Comparison of ENCODE assay signal across 8 cellular contexts in the genomic region with DNA sequence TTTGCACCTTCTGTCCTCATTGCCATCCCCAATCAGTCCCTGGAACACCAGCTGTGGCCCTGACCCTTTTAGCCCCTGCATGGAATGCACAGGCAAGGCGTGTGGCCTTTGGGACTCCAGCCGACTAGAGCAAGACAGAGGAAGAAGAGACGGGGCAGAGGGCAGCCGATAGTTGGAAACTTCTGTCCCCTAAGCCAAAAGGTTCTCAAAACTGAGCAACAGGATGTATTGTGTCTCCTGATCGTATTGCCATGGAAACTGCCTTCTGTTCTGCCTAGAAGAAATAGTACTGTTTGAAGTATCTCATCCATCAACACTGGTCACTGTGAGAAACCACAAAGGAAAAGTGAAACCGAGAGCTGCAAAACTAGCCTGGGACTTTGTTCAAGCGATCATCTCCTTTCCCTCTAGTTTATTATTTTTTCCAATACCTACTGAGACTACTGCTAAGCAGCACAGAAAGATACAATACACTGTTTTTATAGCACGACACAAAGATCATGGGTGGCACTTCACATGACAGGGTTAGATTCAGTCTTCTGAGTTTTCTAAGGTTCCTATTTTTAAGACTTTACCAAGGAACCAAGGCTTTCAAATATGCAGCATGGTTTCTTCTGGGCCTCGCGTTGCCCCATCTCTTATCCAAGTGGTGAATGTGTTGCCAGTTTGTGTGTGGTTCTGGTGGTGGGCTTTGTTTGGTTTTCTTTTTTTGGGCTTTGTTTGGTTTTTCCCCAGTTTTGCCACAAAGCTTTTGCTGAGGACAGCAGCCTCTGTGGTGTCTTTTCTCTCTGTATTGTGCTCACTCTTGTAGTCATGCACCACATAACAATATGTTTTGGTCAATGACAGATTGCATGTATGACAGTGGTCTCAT. TPM values are rescaled to one million over a fixed set of nuclear protein-coding genes. Genes with fewer than 3 reads are reported as not detected.
DNase-seq lines count a peak whose midpoint lies in the region; ATAC-seq, FAIRE-seq and TF ChIP-seq lines count a peak whose summit lies in the region.

No MANE protein-coding gene starts in this region.

- H3K9me3 ChIP-seq in MM.1S (replicated peaks; ENCODE audit: insufficient read depth, low read length) (no peaks in the 10 kb centered on the region), stomach smooth muscle (ENCODE audit: control insufficient read depth in 2 of 2, low read length in 2 of 2) (no peaks in the 10 kb centered on the region)

- ATAC-seq in GM21825 (IDR thresholded peaks at IDR 0.05; ENCODE audit: unreplicated experiment), result peak; percentile 65

- H3K27ac ChIP-seq in MM.1S (ENCODE audit: low read length) (peak overlapping the region; percentile 66), stomach smooth muscle (ENCODE audit: low read length) (peak overlapping the region; percentile 58)

- no peak for TF ChIP-seq POLR2A in GM12892 (IDR thresholded peaks at IDR 0.05; ENCODE audit: low read depth, low read length)

- TF ChIP-seq CTCF in MM.1S (IDR thresholded peaks at IDR 0.05; ENCODE audit: low read length), result no peak

- no peak overlapping the region for H2AFZ ChIP-seq in MM.1S (ENCODE audit: low read length)

- H3K4me2 ChIP-seq in MM.1S (ENCODE audit: low read depth, low read length), result peak overlapping the region; percentile 88

- no peaks in the 10 kb centered on the region for H3K9me2 ChIP-seq in MM.1S (replicated peaks; ENCODE audit: insufficient read depth, low read length)

- peaks cover 23% of the 10 kb centered on the region for H3K4me1 ChIP-seq in MM.1S (ENCODE audit: low read length)
- peaks cover 34% of the 10 kb centered on the region for H3K4me1 ChIP-seq in stomach smooth muscle (ENCODE audit: control insufficient read depth, insufficient read depth, low read length)

- DNase-seq in GM12892 (ENCODE audit: insufficient read length) (peak; percentile 29), MM.1S (peak; percentile 87), amniotic epithelial cell (ENCODE audit: low read depth) (peak; percentile 86), iris pigment epithelial cell (ENCODE audit: low read depth) (peak; percentile 94), COR-L47 (lab: John Stamatoyannopoulos, UW) (no peak), GM03348 (ENCODE audit: low spot score) (no peak)

- H3K27me3 ChIP-seq in MM.1S (replicated peaks; ENCODE audit: insufficient read depth, low read length), result no peaks in the 10 kb centered on the region
- H3K27me3 ChIP-seq in stomach smooth muscle (ENCODE audit: control insufficient read depth in 1 of 2, insufficient read depth in 2 of 2, low read length in 2 of 2), result no peaks in the 10 kb centered on the region

- peak overlapping the region; percentile 44 for H3K9ac ChIP-seq in MM.1S (ENCODE audit: low read length)
- peak overlapping the region; percentile 0 to 29 for H3K9ac ChIP-seq in stomach smooth muscle (ENCODE audit: low read length in 2 of 2)

- H3F3A ChIP-seq in MM.1S (ENCODE audit: insufficient read depth, low read length), result peaks cover 10% of the 10 kb centered on the region

- H3K4me3 ChIP-seq in MM.1S (ENCODE audit: low read length), result peak overlapping the region; percentile 22; the same call in 1 of the 2 replicates
- peak overlapping the region; percentile 52 to 66 for H3K4me3 ChIP-seq in stomach smooth muscle (ENCODE audit: low read length in 2 of 2)

- H4K20me1 ChIP-seq in MM.1S (ENCODE audit: insufficient read depth, low read length), result no peaks in the 10 kb centered on the region

- H3K36me3 ChIP-seq in MM.1S (replicated peaks; ENCODE audit: insufficient read depth, low read length) (no peaks in the 10 kb centered on the region), stomach smooth muscle (ENCODE audit: control insufficient read depth in 2 of 2, insufficient read depth in 2 of 2, low read length in 2 of 2) (peaks cover 3 to 8% of the 10 kb centered on the region in 2 donors)

- no peak for FAIRE-seq in GM12892 (lab: Jason Lieb, UNC)

- no peaks in the 10 kb centered on the region for H3K79me2 ChIP-seq in MM.1S (ENCODE audit: low read length)

RNA-seq across cellular contexts. Expression of a gene that starts 49.3 kb away (rescaled TPM):
- 100 TPM for polyA plus RNA-seq in GM12892 (2012; ENCODE audit: missing spikeins)

Comparison
In these comparisons a context has a peak if more than half of its experiments do, and no peak if none do; other contexts are left out.
1. DNase-seq: peak in GM12892 (single experiment), MM.1S (single experiment), amniotic epithelial cell (single experiment) and iris pigment epithelial cell (single experiment); none in COR-L47 (single experiment) and GM03348 (single experiment).